7 cellular contexts compared by ENCODE assay signal in the genomic region with DNA sequence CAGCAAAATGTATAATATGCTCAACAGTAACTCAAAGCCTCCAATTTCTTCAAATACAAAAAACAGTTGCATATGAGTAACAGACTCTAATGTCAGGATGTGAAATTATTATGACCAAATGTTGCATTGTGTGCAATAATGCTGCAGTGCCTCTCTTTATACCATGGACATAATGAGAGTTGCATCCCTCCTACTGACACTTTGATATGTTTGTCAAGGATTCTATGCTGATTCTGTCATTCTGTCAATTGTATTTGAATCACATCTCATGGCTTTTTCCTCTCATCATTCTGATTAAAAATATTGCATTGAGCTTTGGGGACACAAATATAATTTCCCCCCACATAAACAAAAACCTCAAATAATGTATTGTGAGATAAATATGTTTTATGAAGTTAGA.
"Had no signal": no experiment of that assay in that cellular context is flagged by ENCODE, and none has a peak within 500 bp of the region (broad histone marks: within the 10 kb centered on the region; RNA-seq: fewer than 3 reads in every experiment).

No MANE protein-coding gene starts in this region.

- H3K36me3 Mint-ChIP-seq: IgD-negative memory B cell had no signal

- ATAC-seq: HepG2, K562 had no signal

- H3K27ac ChIP-seq: HL-60 had no signal

- H3K4me3 Mint-ChIP-seq: IgD-negative memory B cell had no signal

- DNase-seq: IMR-90, KBM-7, KG1 had no signal

- H3K4me3 ChIP-seq: K562 had no signal

- H3K9me3 Mint-ChIP-seq: IgD-negative memory B cell had no signal

- H3K4me1 Mint-ChIP-seq: IgD-negative memory B cell had no signal

- H3K27me3 Mint-ChIP-seq: IgD-negative memory B cell had no signal
